13 cellular contexts compared by ENCODE assay signal in genomic region chr15:80436511-80437307, GRCh38. TPM values are rescaled to one million over a fixed set of nuclear protein-coding genes. Genes with fewer than 3 reads are reported as not detected.
DNase-seq lines count a peak whose midpoint lies in the region; ATAC-seq, FAIRE-seq and TF ChIP-seq lines count a peak whose summit lies in the region.
"Had no signal": no experiment of that assay in that cellular context is flagged by ENCODE, and none has a peak within 500 bp of the region (broad histone marks: within the 10 kb centered on the region; RNA-seq: fewer than 3 reads in every experiment).

No MANE protein-coding gene starts in this region.

- no peak overlapping the region for H2BK120ac ChIP-seq in mesendoderm (ENCODE audit: low read depth, low read length)

- H3K9me3 ChIP-seq in astrocyte (ENCODE audit: insufficient read depth, low read depth, low read length), result no peaks in the 10 kb centered on the region
- H3K9me3 ChIP-seq: ovary had no signal

- no peak overlapping the region for H3K56ac ChIP-seq in mesendoderm (ENCODE audit: low read length)

- no peaks in the 10 kb centered on the region for H3K27me3 Mint-ChIP-seq in astrocyte (ENCODE audit: low read depth, unreplicated experiment)

- no peak overlapping the region for H2BK15ac ChIP-seq in mesendoderm (replicated peaks; ENCODE audit: low read depth)

- H3K9me3 Mint-ChIP-seq in astrocyte (ENCODE audit: unreplicated experiment), result no peaks in the 10 kb centered on the region
- H3K9me3 Mint-ChIP-seq: activated naive CD4-positive, alpha-beta T cell treated with anti-CD3 and anti-CD28 coated beads, Interleukin-2, amount 50 U/mL, for 24 hours had no signal

- H4K8ac ChIP-seq in mesendoderm (ENCODE audit: low read depth, low read length), result no peak overlapping the region

- in situ Hi-C loops in Caki2 (cut with HindIII; ENCODE audit: low pct_unique_long_range_greater_than_20kb, low sequenced_read_pairs), result loop anchor here (25.0 kb wide), 1 partner anchor 351 kb away; the partner anchor contains the start of gene CEMIP

- no peak overlapping the region for H4K5ac ChIP-seq in mesendoderm (ENCODE audit: low read length)

- H3K36me3 ChIP-seq in astrocyte (ENCODE audit: insufficient read depth, low read length) (no peaks in the 10 kb centered on the region), mesendoderm (ENCODE audit: control insufficient read depth, insufficient read depth, low read length) (no peaks in the 10 kb centered on the region)
- H3K36me3 ChIP-seq: ovary had no signal

- H2BK5ac ChIP-seq in mesendoderm (ENCODE audit: low read length), result no peak overlapping the region

- no peaks in the 10 kb centered on the region for H3K27me3 ChIP-seq in astrocyte (ENCODE audit: insufficient read depth, low read length)
- no peaks in the 10 kb centered on the region for H3K27me3 ChIP-seq in mesendoderm (ENCODE audit: insufficient read depth, low read length, poor library complexity)
- H3K27me3 ChIP-seq: ovary had no signal

- H3K23ac ChIP-seq in mesendoderm (ENCODE audit: low read length), result no peak overlapping the region

- no peak overlapping the region for H2AK5ac ChIP-seq in mesendoderm (ENCODE audit: low read length)

- H3K27ac Mint-ChIP-seq in astrocyte (ENCODE audit: unreplicated experiment), result no peak overlapping the region
- H3K27ac Mint-ChIP-seq: activated naive CD4-positive, alpha-beta T cell treated with anti-CD3 and anti-CD28 coated beads, Interleukin-2, amount 50 U/mL, for 24 hours had no signal

- H3K4me3 ChIP-seq in astrocyte (ENCODE audit: insufficient read depth, low read depth, low read length), result no peak overlapping the region
- no peak overlapping the region for H3K4me3 ChIP-seq in mesendoderm (ENCODE audit: low read length)
- H3K4me3 ChIP-seq: ovary had no signal

- H3K4me1 ChIP-seq in astrocyte (ENCODE audit: insufficient read depth, low read length) (peaks cover 17% of the 10 kb centered on the region), mesendoderm (ENCODE audit: control insufficient read depth, low read depth, low read length) (peaks cover 8% of the 10 kb centered on the region)

- H3K4me3 Mint-ChIP-seq in astrocyte (ENCODE audit: unreplicated experiment), result no peak overlapping the region
- H3K4me3 Mint-ChIP-seq: activated naive CD4-positive, alpha-beta T cell treated with anti-CD3 and anti-CD28 coated beads, Interleukin-2, amount 50 U/mL, for 24 hours had no signal

- H3K27ac ChIP-seq in astrocyte (ENCODE audit: low read depth, low read length) (no peak overlapping the region), mesendoderm (ENCODE audit: low read depth, low read length) (no peak overlapping the region)
- H3K27ac ChIP-seq: ovary had no signal

- no CpG with 5 or more reads among the region's 13 CpGs for WGBS in mesendoderm (ENCODE audit: extremely low coverage, insufficient coverage, low lambda C conversion rate)

- H3K79me1 ChIP-seq in mesendoderm (ENCODE audit: low read length), result no peaks in the 10 kb centered on the region

- H3K4me2 ChIP-seq in astrocyte (ENCODE audit: low read length), result peak overlapping the region; percentile 70
- H3K4me2 ChIP-seq in mesendoderm (ENCODE audit: low read length), result no peak overlapping the region

- DNase-seq in Caki2 (ENCODE audit: low read depth) (peak; percentile 75), HK-2 (ENCODE audit: unreplicated experiment) (peak; percentile 51), astrocyte (ENCODE audit: low read depth) (peak; percentile 73), mesendoderm (peak; percentile 24), NCI-H1092 treated with DMSO at 0.1 percent for 48 hours (lab: John Stamatoyannopoulos, UW) (no peak), NCI-H2171 treated with DMSO at 0.1 percent for 48 hours (lab: John Stamatoyannopoulos, UW) (no peak)
- DNase-seq: Kasumi-1, kidney, NCI-H774, ovary had no signal

- TF ChIP-seq CTCF in astrocyte (IDR thresholded peaks at IDR 0.05; ENCODE audit: insufficient read depth, low read depth, low read length), result no peak

- H3K79me2 ChIP-seq in astrocyte (ENCODE audit: insufficient read depth, low read length) (no peaks in the 10 kb centered on the region), mesendoderm (ENCODE audit: control insufficient read depth, insufficient read depth, low read length) (no peaks in the 10 kb centered on the region)

- no peak overlapping the region for H3K18ac ChIP-seq in mesendoderm (ENCODE audit: low read length)

- no peak overlapping the region for H3K4ac ChIP-seq in mesendoderm (ENCODE audit: low read depth, low read length)

- peaks cover 32% of the 10 kb centered on the region for H3K4me1 Mint-ChIP-seq in astrocyte (ENCODE audit: low read depth, unreplicated experiment)
- H3K4me1 Mint-ChIP-seq: activated naive CD4-positive, alpha-beta T cell treated with anti-CD3 and anti-CD28 coated beads, Interleukin-2, amount 50 U/mL, for 24 hours had no signal

- H4K20me1 ChIP-seq in astrocyte (ENCODE audit: insufficient read depth, low read length), result no peaks in the 10 kb centered on the region

- FAIRE-seq in astrocyte (lab: Jason Lieb, UNC), result no peak
- FAIRE-seq: kidney, TTC549 had no signal

- H2AFZ ChIP-seq in astrocyte (ENCODE audit: low read depth, low read length), result no peak overlapping the region

- H3K9ac ChIP-seq in astrocyte (ENCODE audit: low read length) (no peak overlapping the region), mesendoderm (ENCODE audit: low read length) (no peak overlapping the region)

- no peaks in the 10 kb centered on the region for H3K36me3 Mint-ChIP-seq in astrocyte (ENCODE audit: low read depth, unreplicated experiment)
- H3K36me3 Mint-ChIP-seq: activated naive CD4-positive, alpha-beta T cell treated with anti-CD3 and anti-CD28 coated beads, Interleukin-2, amount 50 U/mL, for 24 hours had no signal

- ATAC-seq in HG03439 (IDR thresholded peaks at IDR 0.05; ENCODE audit: unreplicated experiment), result no peak

RNA-seq across cellular contexts. Expression of gene ARNT2, which starts 32.5 kb away (rescaled TPM):
- 26.3 and 35.6 TPM in 2 replicates for total RNA-seq in Caki2 (2014; rRNA removed; shearing (Covaris generic); ENCODE audit: low replicate concordance)
- total RNA-seq in astrocyte, result 2.7 and 3.5 TPM in 2 replicates
- polyA plus RNA-seq in mesendoderm (2013, experiment 1 of 2), result 4.1 TPM
- 4.5 TPM for polyA plus RNA-seq in mesendoderm (2013, experiment 2 of 2)

Comparison
In these comparisons a context has a peak if more than half of its experiments do, and no peak if none do; other contexts are left out.
1. DNase-seq: peak in Caki2 (single experiment), HK-2 (single experiment), astrocyte (single experiment) and mesendoderm (single experiment); none in NCI-H1092 treated with DMSO at 0.1 percent for 48 hours (single experiment) and NCI-H2171 treated with DMSO at 0.1 percent for 48 hours (single experiment).